In the genomic region with DNA sequence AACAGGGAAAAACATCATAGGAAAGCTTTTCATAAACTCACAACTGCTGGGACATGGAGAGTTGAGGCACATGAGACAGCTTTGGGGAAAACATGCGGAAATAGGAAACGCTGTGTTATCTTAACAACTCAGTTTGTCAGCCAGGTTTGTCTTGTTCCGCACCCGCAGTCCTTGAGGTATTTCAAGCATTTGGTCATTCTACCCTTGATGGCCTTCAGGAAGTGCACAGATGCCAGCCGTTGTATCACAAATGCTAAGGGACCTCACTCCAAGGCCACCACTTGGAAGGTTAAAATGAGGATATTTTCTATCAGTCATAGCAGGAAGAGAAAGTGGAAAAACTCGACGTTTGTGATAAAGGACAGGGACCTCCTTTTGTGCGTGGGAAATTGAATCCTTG, we compare ENCODE assay signal across 26 cellular contexts.
DNase-seq lines count a peak whose midpoint lies in the region; ATAC-seq, FAIRE-seq and TF ChIP-seq lines count a peak whose summit lies in the region.
"Had no signal": no experiment of that assay in that cellular context is flagged by ENCODE, and none has a peak within 500 bp of the region (broad histone marks: within the 10 kb centered on the region; RNA-seq: fewer than 3 reads in every experiment).

No MANE protein-coding gene starts in this region.

- CTCF ChIA-PET in IMR-90 (lab: Yijun Ruan, JAX), result no interaction called here
- CTCF ChIA-PET in activated naive CD4-positive, alpha-beta T cell treated with anti-CD3 and anti-CD28 coated beads for 36 hours (lab: Charles Lee), result no interaction called here

- peaks cover 42% of the 10 kb centered on the region for H3K4me1 ChIP-seq in IMR-90 (ENCODE audit: control insufficient read depth, insufficient read depth, low read length)
- peaks cover 24% of the 10 kb centered on the region for H3K4me1 ChIP-seq in astrocyte (ENCODE audit: insufficient read depth, low read length)
- peaks cover 37% of the 10 kb centered on the region for H3K4me1 ChIP-seq in lower lobe of right lung
- H3K4me1 ChIP-seq in spleen, result peaks cover 0 to 85% (median 46%) of the 10 kb centered on the region in 6 donors
- H3K4me1 ChIP-seq: prostate gland had no signal

- H3K27me3 ChIP-seq in IMR-90 (ENCODE audit: control insufficient read depth, insufficient read depth, low read length), result no peaks in the 10 kb centered on the region
- no peaks in the 10 kb centered on the region for H3K27me3 ChIP-seq in astrocyte (ENCODE audit: insufficient read depth, low read length)
- H3K27me3 ChIP-seq in lower lobe of right lung (ENCODE audit: low read depth), result no peaks in the 10 kb centered on the region
- no peaks in the 10 kb centered on the region for H3K27me3 ChIP-seq in spleen (replicated peaks in 1 of 7)
- H3K27me3 ChIP-seq: BLaER1, dorsolateral prefrontal cortex had no signal

- H3K4me2 ChIP-seq in IMR-90 (ENCODE audit: low read depth, low read length) (no peak overlapping the region; the same call in 1 of the 2 replicates), astrocyte (ENCODE audit: low read length) (no peak overlapping the region)
- H3K4me2 ChIP-seq: BLaER1, SK-N-SH had no signal

- no peak for ATAC-seq in IMR-90 (ENCODE audit: low read depth)
- ATAC-seq in lower lobe of right lung, result peak; percentile 69 to 76
- ATAC-seq: left ventricle myocardium superior, T-helper 17 cell had no signal

- BruUV-seq in IMR-90 (replicated peaks; lab: Mats Ljungman, UMichigan), result no TSS peak

- POLR2A ChIA-PET in IMR-90 (lab: Charles Lee; ENCODE audit: unreplicated experiment), result no interaction called here

- H3K27ac Mint-ChIP-seq in astrocyte (ENCODE audit: unreplicated experiment), result no peak overlapping the region
- H3K27ac Mint-ChIP-seq in activated naive CD4-positive, alpha-beta T cell treated with anti-CD3 and anti-CD28 coated beads for 36 hours, result no peak overlapping the region
- no peak overlapping the region for H3K27ac Mint-ChIP-seq in mesothelial cell of epicardium
- H3K27ac Mint-ChIP-seq: activated T-cell treated with anti-CD3 and anti-CD28 coated beads, Interleukin-2, amount 50 U/mL, for 24 hours; stimulated activated naive CD8-positive, alpha-beta T cell treated with anti-CD3 and anti-CD28 coated beads, Interleukin-15, Interleukin-2, amounts not matched to agents 100 ng/mL and 50 ng/mL, for 24 hours; T-helper 17 cell had no signal

- H2BK20ac ChIP-seq in IMR-90 (ENCODE audit: low read depth, low read length), result no peak overlapping the region

- H3K4me3 Mint-ChIP-seq in astrocyte (ENCODE audit: unreplicated experiment) (no peak overlapping the region), mesothelial cell of epicardium (no peak overlapping the region)
- H3K4me3 Mint-ChIP-seq in activated naive CD4-positive, alpha-beta T cell treated with anti-CD3 and anti-CD28 coated beads for 36 hours, result no peak overlapping the region
- H3K4me3 Mint-ChIP-seq: activated T-cell treated with anti-CD3 and anti-CD28 coated beads, Interleukin-2, amount 50 U/mL, for 24 hours; immature natural killer cell; stimulated activated naive CD8-positive, alpha-beta T cell treated with anti-CD3 and anti-CD28 coated beads, Interleukin-15, Interleukin-2, amounts not matched to agents 100 ng/mL and 50 ng/mL, for 24 hours; T-helper 17 cell had no signal

- H3K79me2 ChIP-seq in astrocyte (ENCODE audit: insufficient read depth, low read length), result peaks cover 100% of the 10 kb centered on the region

- no peak overlapping the region for H2BK120ac ChIP-seq in IMR-90 (ENCODE audit: low read depth, low read length)

- H4K8ac ChIP-seq in IMR-90 (ENCODE audit: low read depth in 2 of 2, low read length in 2 of 2), result peak overlapping the region in 1 of 2 experiments; percentile 37; a peak in 1 of 4 replicates

- DNase-seq in IMR-90 (no peak), astrocyte (ENCODE audit: low read depth) (no peak), lower lobe of right lung (no peak), spleen (no peak), NCI-H446 (lab: John Stamatoyannopoulos, UW) (no peak), mesothelial cell of epicardium (ENCODE audit: low spot score in 2 of 2, unreplicated experiment in 2 of 2) (no peak)
- no peak for DNase-seq in activated naive CD4-positive, alpha-beta T cell treated with anti-CD3 and anti-CD28 coated beads for 36 hours
- DNase-seq: activated CD4-positive, alpha-beta T cell treated with anti-CD3 and anti-CD28 coated beads for 4 hours; activated gamma-delta T cell; activated T-cell treated with anti-CD3 and anti-CD28 coated beads, Interleukin-2, amount 50 U/mL, for 24 hours; DMS79; dorsolateral prefrontal cortex; hypothalamus; immature natural killer cell; Karpas-422; left ventricle myocardium superior; NCI-H146; NCI-H446 treated with DMSO at 0.1 percent for 48 hours; SK-N-SH; T-helper 17 cell had no signal

- H3K9me3 Mint-ChIP-seq in astrocyte (ENCODE audit: unreplicated experiment) (no peaks in the 10 kb centered on the region), mesothelial cell of epicardium (no peaks in the 10 kb centered on the region)
- H3K9me3 Mint-ChIP-seq in activated naive CD4-positive, alpha-beta T cell treated with anti-CD3 and anti-CD28 coated beads for 36 hours, result no peaks in the 10 kb centered on the region
- H3K9me3 Mint-ChIP-seq: activated T-cell treated with anti-CD3 and anti-CD28 coated beads, Interleukin-2, amount 50 U/mL, for 24 hours; immature natural killer cell; stimulated activated naive CD8-positive, alpha-beta T cell treated with anti-CD3 and anti-CD28 coated beads, Interleukin-15, Interleukin-2, amounts not matched to agents 100 ng/mL and 50 ng/mL, for 24 hours had no signal

- peaks cover 0 to 57% of the 10 kb centered on the region in 2 experiments; a peak in 2 of 4 replicates for H3K79me1 ChIP-seq in IMR-90 (ENCODE audit: low read depth in 1 of 2, low read length in 2 of 2)

- no peak overlapping the region for H2AK9ac ChIP-seq in IMR-90 (replicated peaks; ENCODE audit: low read depth, low read length, poor library complexity)

- H2AFZ ChIP-seq in IMR-90 (replicated peaks; ENCODE audit: low read length, poor library complexity) (no peak overlapping the region), astrocyte (ENCODE audit: low read depth, low read length) (no peak overlapping the region)

- TF ChIP-seq POLR2A in IMR-90 (IDR thresholded peaks at IDR 0.05; ENCODE audit: low read depth, low read length) (no peak), spleen (IDR thresholded peaks at IDR 0.05) (no peak)

- no peak for TF ChIP-seq RAD21 in IMR-90 (IDR thresholded peaks at IDR 0.05; ENCODE audit: low read length)

- H3K4me1 Mint-ChIP-seq in astrocyte (ENCODE audit: low read depth, unreplicated experiment), result peaks cover 80% of the 10 kb centered on the region
- H3K4me1 Mint-ChIP-seq in activated naive CD4-positive, alpha-beta T cell treated with anti-CD3 and anti-CD28 coated beads for 36 hours (ENCODE audit: low read depth), result peaks cover 5% of the 10 kb centered on the region
- H3K4me1 Mint-ChIP-seq in mesothelial cell of epicardium, result peaks cover 13% of the 10 kb centered on the region

- H3K27me3 Mint-ChIP-seq in astrocyte (ENCODE audit: low read depth, unreplicated experiment) (no peaks in the 10 kb centered on the region), mesothelial cell of epicardium (ENCODE audit: low read depth) (no peaks in the 10 kb centered on the region)
- H3K27me3 Mint-ChIP-seq in activated naive CD4-positive, alpha-beta T cell treated with anti-CD3 and anti-CD28 coated beads for 36 hours (ENCODE audit: low read depth), result peaks cover 11% of the 10 kb centered on the region
- H3K27me3 Mint-ChIP-seq: stimulated activated naive CD8-positive, alpha-beta T cell treated with anti-CD3 and anti-CD28 coated beads, Interleukin-15, Interleukin-2, amounts not matched to agents 100 ng/mL and 50 ng/mL, for 24 hours had no signal

- H3K4me3 ChIP-seq in IMR-90 (ENCODE audit: insufficient read depth, low read depth, low read length) (no peak overlapping the region), astrocyte (ENCODE audit: insufficient read depth, low read depth, low read length) (no peak overlapping the region), lower lobe of right lung (no peak overlapping the region), spleen (peak overlapping the region in 1 of 8 donors; percentile 18)
- H3K4me3 ChIP-seq: BLaER1, dorsolateral prefrontal cortex, prostate gland, thoracic aorta had no signal

- H3K23ac ChIP-seq in IMR-90 (ENCODE audit: low read depth, low read length), result peak overlapping the region; percentile 78

- no peak overlapping the region for H3K18ac ChIP-seq in IMR-90 (ENCODE audit: low read depth, low read length)

- no peak overlapping the region for H3K27ac ChIP-seq in IMR-90 (ENCODE audit: insufficient read depth, low read length)
- peak overlapping the region; percentile 2 for H3K27ac ChIP-seq in astrocyte (ENCODE audit: low read depth, low read length)
- peak overlapping the region; percentile 32 for H3K27ac ChIP-seq in lower lobe of right lung
- peak overlapping the region in 6 of 8 donors; percentile 9 to 82 (median 57) for H3K27ac ChIP-seq in spleen
- H3K27ac ChIP-seq: BLaER1, dorsolateral prefrontal cortex, HL-60, prostate gland, thoracic aorta had no signal

- no peaks in the 10 kb centered on the region for H3K9me3 ChIP-seq in IMR-90 (ENCODE audit: control insufficient read depth, insufficient read depth, low read length)
- no peaks in the 10 kb centered on the region for H3K9me3 ChIP-seq in astrocyte (ENCODE audit: insufficient read depth, low read depth, low read length)
- H3K9me3 ChIP-seq in lower lobe of right lung, result no peaks in the 10 kb centered on the region
- no peaks in the 10 kb centered on the region for H3K9me3 ChIP-seq in spleen
- H3K9me3 ChIP-seq: BLaER1, prostate gland, SK-N-SH, thoracic aorta had no signal

- in situ Hi-C loops in IMR-90 (cut with MboI; ENCODE audit: low sequenced_read_pairs), result no loop called here

- H4K5ac ChIP-seq in IMR-90 (ENCODE audit: low read depth, low read length), result no peak overlapping the region

- no peak overlapping the region for H2AK5ac ChIP-seq in IMR-90 (ENCODE audit: low read depth, low read length)

- WGBS in IMR-90 (ENCODE audit: extremely low coverage in 2 of 2, insufficient read length in 1 of 2), 2 experiments, result 94% methylated on average over 3 of the region's 8 CpGs; no CpG with 5 or more reads in 1 of the 2 experiments
- WGBS in spleen, 5 donors, result 59 to 80% (median 72%) methylated on average over 8 of the region's 8 CpGs

- H4K20me1 ChIP-seq in IMR-90 (ENCODE audit: insufficient read depth, low read length), result peaks cover 97% of the 10 kb centered on the region
- peaks cover 94% of the 10 kb centered on the region for H4K20me1 ChIP-seq in astrocyte (ENCODE audit: insufficient read depth, low read length)

- H3K9me1 ChIP-seq in IMR-90 (ENCODE audit: insufficient read depth, low read length), result peaks cover 41% of the 10 kb centered on the region

- no peak overlapping the region for H4K91ac ChIP-seq in IMR-90 (ENCODE audit: insufficient read depth, low read depth, low read length)

- TF ChIP-seq CTCF in IMR-90 (conservative IDR thresholded peaks at IDR 0.05; ENCODE audit: low read depth, low read length) (no peak), astrocyte (IDR thresholded peaks at IDR 0.05; ENCODE audit: insufficient read depth, low read depth, low read length) (no peak), lower lobe of right lung (IDR thresholded peaks at IDR 0.05) (no peak), spleen (IDR thresholded peaks at IDR 0.05 in 8 of 11, conservative IDR thresholded peaks at IDR 0.05 in 3 of 11) (no peak), mesothelial cell of epicardium (IDR thresholded peaks at IDR 0.05; ENCODE audit: unreplicated experiment) (no peak)

- no peak overlapping the region for H3K4ac ChIP-seq in IMR-90 (ENCODE audit: low read depth, low read length)

- H3K36me3 Mint-ChIP-seq in astrocyte (ENCODE audit: low read depth, unreplicated experiment), result peaks cover 15% of the 10 kb centered on the region
- no peaks in the 10 kb centered on the region for H3K36me3 Mint-ChIP-seq in activated naive CD4-positive, alpha-beta T cell treated with anti-CD3 and anti-CD28 coated beads for 36 hours (ENCODE audit: low read depth)
- H3K36me3 Mint-ChIP-seq in mesothelial cell of epicardium, result no peaks in the 10 kb centered on the region
- H3K36me3 Mint-ChIP-seq: immature natural killer cell had no signal

- no peak overlapping the region for H2BK15ac ChIP-seq in IMR-90 (ENCODE audit: low read depth, low read length)

- dilution Hi-C loops in IMR-90 (cut with HindIII; ENCODE audit: low sequenced_read_pairs, unreplicated experiment), result no loop called here

- H3K56ac ChIP-seq in IMR-90 (ENCODE audit: extremely low read depth, insufficient read depth, low read length), result no peak overlapping the region

- H2BK5ac ChIP-seq in IMR-90 (ENCODE audit: low read depth, low read length, poor library complexity, severe bottlenecking), result peak overlapping the region; percentile 22

- no peak for FAIRE-seq in astrocyte (lab: Jason Lieb, UNC)
- FAIRE-seq: GM19239 had no signal

- peaks cover 32% of the 10 kb centered on the region for H3K36me3 ChIP-seq in IMR-90 (ENCODE audit: control insufficient read depth, insufficient read depth, low read length)
- peaks cover 15% of the 10 kb centered on the region for H3K36me3 ChIP-seq in astrocyte (ENCODE audit: insufficient read depth, low read length)
- no peaks in the 10 kb centered on the region for H3K36me3 ChIP-seq in lower lobe of right lung
- no peaks in the 10 kb centered on the region for H3K36me3 ChIP-seq in spleen
- H3K36me3 ChIP-seq: prostate gland, thoracic aorta had no signal

- intact Hi-C loops in IMR-90 (cut with micrococcal nuclease) (no loop called here), lower lobe of right lung (cut with DNase I) (no loop called here), spleen (cut with DNase I; ENCODE audit: low total_unique reads) (loop anchor here (10.0 kb wide), 1 partner anchor 82 kb away; the partner anchor contains the start of gene TRIO)
- intact Hi-C loops in activated naive CD4-positive, alpha-beta T cell treated with anti-CD3 and anti-CD28 coated beads for 36 hours (cut with micrococcal nuclease), result no loop called here

- H3K14ac ChIP-seq in IMR-90 (replicated peaks; ENCODE audit: low read depth, low read length), result peak overlapping the region; percentile 52

- no peak overlapping the region for H3K9ac ChIP-seq in IMR-90 (ENCODE audit: low read depth, low read length)
- no peak overlapping the region for H3K9ac ChIP-seq in astrocyte (ENCODE audit: low read length)
- H3K9ac ChIP-seq: BLaER1, SK-N-SH had no signal
